Comparison of ENCODE assay signal across 33 cellular contexts in genomic region chr12:111907740-111908139, GRCh38.
"Had no signal": no experiment of that assay in that cellular context is flagged by ENCODE, and none has a peak within 500 bp of the region (broad histone marks: within the 10 kb centered on the region; RNA-seq: fewer than 3 reads in every experiment).

No MANE protein-coding gene starts in this region.

- H3K9ac ChIP-seq: KMS-11 had no signal

- DNase-seq: Karpas-422, Kasumi-1, MG63, MM.1S, NCI-H1048, NCI-H1092, NCI-H1092 treated with DMSO at 0.1 percent for 48 hours, NCI-H1105, NCI-H1105 treated with DMSO at 0.1 percent for 48 hours, NCI-H1417, NCI-H1417 treated with DMSO at 0.1 percent for 48 hours, NCI-H1436, NCI-H1436 treated with DMSO at 0.1 percent for 48 hours, NCI-H146, NCI-H1694, NCI-H1694 treated with DMSO at 0.1 percent for 48 hours, NCI-H187, NCI-H187 treated with DMSO at 0.1 percent for 48 hours, NCI-H1930, NCI-H2029, NCI-H2029 treated with DMSO at 0.1 percent for 48 hours, NCI-H2081, NCI-H2081 treated with DMSO at 0.1 percent for 48 hours, NCI-H2107, NCI-H2171, NCI-H2171 treated with DMSO at 0.1 percent for 48 hours, NCI-H2227 treated with DMSO at 0.1 percent for 48 hours, NCI-H226, NCI-H345, NCI-H446, NCI-H446 treated with DMSO at 0.1 percent for 48 hours, NCI-H510A had no signal

- H3K4me3 ChIP-seq: MG63 had no signal

- H3K4me2 ChIP-seq: KMS-11 had no signal

- H3K27me3 ChIP-seq: MG63 had no signal

- H3K27ac ChIP-seq: KMS-11 had no signal
